Comparison of ENCODE assay signal across 12 cellular contexts in the genomic region with DNA sequence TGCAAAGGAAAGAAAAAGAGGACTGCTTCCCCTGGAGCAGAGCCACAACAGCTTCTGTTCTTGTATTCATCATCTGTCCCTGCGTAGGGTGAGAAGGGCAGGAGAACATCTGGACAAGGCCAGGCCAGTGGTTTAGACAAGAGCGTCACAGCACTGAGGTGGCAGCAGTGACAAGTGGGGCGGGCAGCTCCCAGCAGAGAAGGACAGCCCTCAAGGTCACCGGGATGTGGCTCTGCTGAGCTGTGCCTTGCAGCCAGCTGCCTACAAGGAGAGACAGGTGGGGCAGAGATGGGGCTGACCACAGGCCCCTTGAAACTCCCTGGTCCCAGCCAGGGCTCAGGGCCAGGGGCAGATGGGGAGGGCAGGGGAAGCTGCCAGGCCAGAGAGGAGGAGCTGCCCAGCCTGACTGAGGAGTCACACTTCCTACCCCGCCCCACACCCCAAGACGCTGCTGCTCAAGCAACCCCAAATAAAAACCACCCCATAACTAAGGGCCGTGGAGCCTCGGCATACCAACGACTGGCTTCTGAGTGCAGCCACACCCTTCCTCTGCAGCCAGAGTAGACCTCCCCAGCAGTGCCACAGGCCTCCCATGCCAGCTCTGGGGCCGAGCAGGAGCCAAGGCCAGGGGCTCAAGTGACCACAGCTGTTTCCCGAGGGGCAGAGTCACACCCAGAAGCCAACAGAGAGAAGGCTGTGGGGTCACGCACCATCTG. TPM values are rescaled to one million over a fixed set of nuclear protein-coding genes. Genes with fewer than 3 reads are reported as not detected.
DNase-seq lines count a peak whose midpoint lies in the region; ATAC-seq and TF ChIP-seq lines count a peak whose summit lies in the region.
"Had no signal": no experiment of that assay in that cellular context is flagged by ENCODE, and none has a peak within 500 bp of the region (broad histone marks: within the 10 kb centered on the region; RNA-seq: fewer than 3 reads in every experiment).

No MANE protein-coding gene starts in this region.

- TF ChIP-seq POLR2A in transverse colon (IDR thresholded peaks at IDR 0.05) = no peak

- H3K4me1 Mint-ChIP-seq in activated CD4-positive, alpha-beta memory T cell treated with anti-CD3 and anti-CD28 coated beads, Interleukin-2, amount 10 ng/mL, durations not matched to agents 7 days and 5 days = peaks cover 80% of the 10 kb centered on the region
- H3K4me1 Mint-ChIP-seq in activated CD4-positive, alpha-beta memory T cell treated with anti-CD3 and anti-CD28 coated beads for 36 hours (ENCODE audit: low read depth) = peaks cover 33% of the 10 kb centered on the region
- peaks cover 39 to 43% of the 10 kb centered on the region in 2 donors for H3K4me1 Mint-ChIP-seq in immature natural killer cell

- 67 to 80% methylated on average over 2 to 12 of the region's 12 CpGs for WGBS in transverse colon (ENCODE audit: low coverage in 1 of 2), 2 donors

- DNase-seq in activated CD4-positive, alpha-beta memory T cell treated with anti-CD3 and anti-CD28 coated beads, Interleukin-2, amount 10 ng/mL, durations not matched to agents 7 days and 5 days = peak; percentile 69
- no peak for DNase-seq in activated CD4-positive, alpha-beta memory T cell treated with anti-CD3 and anti-CD28 coated beads for 36 hours
- DNase-seq in adipocyte (ENCODE audit: low read depth) = peak; percentile 20
- peak in 1 of 3 donors; percentile 55 for DNase-seq in immature natural killer cell
- peak; percentile 41 for DNase-seq in transverse colon
- no peak for DNase-seq in superior temporal gyrus (ENCODE audit: extremely low spot score)
- DNase-seq in H4 (ENCODE audit: low spot score) = no peak
- DNase-seq: foreskin keratinocyte; NCI-H2171; stimulated activated CD4-positive, alpha-beta T cell treated with anti-CD3 and anti-CD28 coated beads, Interleukin-12 subunit alpha, Interleukin-12 subunit beta, amount 100 ng/mL, for 4 hours had no signal

- no peak for ATAC-seq in HG02571 (IDR thresholded peaks at IDR 0.05; ENCODE audit: unreplicated experiment)
- ATAC-seq: foreskin keratinocyte had no signal

- TF ChIP-seq CTCF in transverse colon (IDR thresholded peaks at IDR 0.05) = no peak

- H3K36me3 ChIP-seq in adipocyte (ENCODE audit: control insufficient read depth, insufficient read depth, low read length, severe bottlenecking) = no peaks in the 10 kb centered on the region
- no peaks in the 10 kb centered on the region for H3K36me3 ChIP-seq in transverse colon

- no peaks in the 10 kb centered on the region for H3K27me3 ChIP-seq in adipocyte (replicated peaks; ENCODE audit: control insufficient read depth, insufficient read depth, low read length)
- H3K27me3 ChIP-seq in transverse colon = no peaks in the 10 kb centered on the region
- H3K27me3 ChIP-seq: foreskin keratinocyte, SJSA1 had no signal

- intact Hi-C loops in activated CD4-positive, alpha-beta memory T cell treated with anti-CD3 and anti-CD28 coated beads for 36 hours (cut with micrococcal nuclease) = no loop called here
- intact Hi-C loops in transverse colon (cut with DNase I; ENCODE audit: low total_unique reads) = no loop called here

- H3K9me3 ChIP-seq in adipocyte (ENCODE audit: control insufficient read depth, low read length) (no peaks in the 10 kb centered on the region), transverse colon (no peaks in the 10 kb centered on the region)
- H3K9me3 ChIP-seq: SJSA1 had no signal

- no peak for TF ChIP-seq EP300 in transverse colon (IDR thresholded peaks at IDR 0.05; ENCODE audit: low read depth)

- peak overlapping the region in 1 of 4 donors; percentile 43 for H3K27ac ChIP-seq in transverse colon
- H3K27ac ChIP-seq: foreskin keratinocyte, SJSA1 had no signal

- POLR2A ChIA-PET in activated CD4-positive, alpha-beta memory T cell treated with anti-CD3 and anti-CD28 coated beads, Interleukin-2, amount 10 ng/mL, durations not matched to agents 7 days and 5 days (lab: Charles Lee) = interaction anchor here (0.9 to 1.2 kb wide), 2 partner anchors 9 to 12 kb away, joined by 3 read pairs; no protein-coding TSS in a partner anchor
- POLR2A ChIA-PET in activated CD4-positive, alpha-beta memory T cell treated with anti-CD3 and anti-CD28 coated beads for 36 hours (lab: Charles Lee) = no interaction called here

- H3K27ac Mint-ChIP-seq in activated CD4-positive, alpha-beta memory T cell treated with anti-CD3 and anti-CD28 coated beads, Interleukin-2, amount 10 ng/mL, durations not matched to agents 7 days and 5 days = peak overlapping the region; percentile 78
- no peak overlapping the region for H3K27ac Mint-ChIP-seq in activated CD4-positive, alpha-beta memory T cell treated with anti-CD3 and anti-CD28 coated beads for 36 hours
- peak overlapping the region in 5 of 6 donors; percentile 22 to 94 (median 79) for H3K27ac Mint-ChIP-seq in immature natural killer cell

- peak overlapping the region; percentile 14 for H3K4me3 Mint-ChIP-seq in activated CD4-positive, alpha-beta memory T cell treated with anti-CD3 and anti-CD28 coated beads, Interleukin-2, amount 10 ng/mL, durations not matched to agents 7 days and 5 days
- no peak overlapping the region for H3K4me3 Mint-ChIP-seq in activated CD4-positive, alpha-beta memory T cell treated with anti-CD3 and anti-CD28 coated beads for 36 hours
- peak overlapping the region in 3 of 5 donors; percentile 11 to 76 (median 54) for H3K4me3 Mint-ChIP-seq in immature natural killer cell

- H3K27me3 Mint-ChIP-seq in activated CD4-positive, alpha-beta memory T cell treated with anti-CD3 and anti-CD28 coated beads, Interleukin-2, amount 10 ng/mL, durations not matched to agents 7 days and 5 days = peaks cover 3% of the 10 kb centered on the region
- no peaks in the 10 kb centered on the region for H3K27me3 Mint-ChIP-seq in activated CD4-positive, alpha-beta memory T cell treated with anti-CD3 and anti-CD28 coated beads for 36 hours
- H3K27me3 Mint-ChIP-seq in immature natural killer cell (ENCODE audit: low read depth in 3 of 3) = peaks cover 3 to 7% (median 6%) of the 10 kb centered on the region in 3 donors

- H3K4me3 ChIP-seq in adipocyte (ENCODE audit: low read length) (no peak overlapping the region), transverse colon (no peak overlapping the region)
- H3K4me3 ChIP-seq: SJSA1 had no signal

- no peak overlapping the region for H3K9ac ChIP-seq in adipocyte (ENCODE audit: low read length)

- in situ Hi-C loops in transverse colon (cut with MboI; ENCODE audit: low pct_ligation_motif_present in 1 of 4, low pct_unique_long_range_greater_than_20kb in 1 of 4, low sequenced_read_pairs in 3 of 4) = loop anchor here in 1 of 4 donors (10.0 kb wide), 1 partner anchor 47 kb away; no protein-coding TSS in a partner anchor

- peaks cover 4% of the 10 kb centered on the region for H3K36me3 Mint-ChIP-seq in activated CD4-positive, alpha-beta memory T cell treated with anti-CD3 and anti-CD28 coated beads, Interleukin-2, amount 10 ng/mL, durations not matched to agents 7 days and 5 days (ENCODE audit: low read depth)
- H3K36me3 Mint-ChIP-seq in activated CD4-positive, alpha-beta memory T cell treated with anti-CD3 and anti-CD28 coated beads for 36 hours = no peaks in the 10 kb centered on the region
- H3K36me3 Mint-ChIP-seq in immature natural killer cell = no peaks in the 10 kb centered on the region

- no peaks in the 10 kb centered on the region for H3K9me3 Mint-ChIP-seq in activated CD4-positive, alpha-beta memory T cell treated with anti-CD3 and anti-CD28 coated beads, Interleukin-2, amount 10 ng/mL, durations not matched to agents 7 days and 5 days
- H3K9me3 Mint-ChIP-seq in activated CD4-positive, alpha-beta memory T cell treated with anti-CD3 and anti-CD28 coated beads for 36 hours = no peaks in the 10 kb centered on the region
- peaks cover 0 to 1% (median 0%) of the 10 kb centered on the region in 6 donors for H3K9me3 Mint-ChIP-seq in immature natural killer cell

- peaks cover 49% of the 10 kb centered on the region for H3K4me1 ChIP-seq in adipocyte (ENCODE audit: control insufficient read depth, insufficient read depth, low read length)
- H3K4me1 ChIP-seq in transverse colon = peaks cover 11 to 42% (median 26%) of the 10 kb centered on the region in 4 donors
- H3K4me1 ChIP-seq: foreskin keratinocyte had no signal

- CTCF ChIA-PET in activated CD4-positive, alpha-beta memory T cell treated with anti-CD3 and anti-CD28 coated beads, Interleukin-2, amount 10 ng/mL, durations not matched to agents 7 days and 5 days (lab: Charles Lee) = interaction anchor here (1.3 kb wide), 1 partner anchor 49 kb away, joined by 4 read pairs; no protein-coding TSS in a partner anchor
- CTCF ChIA-PET in activated CD4-positive, alpha-beta memory T cell treated with anti-CD3 and anti-CD28 coated beads for 36 hours (lab: Charles Lee) = interaction anchor here (0.6 kb wide), 1 partner anchor 22 kb away, joined by 3 read pairs; no protein-coding TSS in a partner anchor

RNA-seq across cellular contexts. Expression of a gene that starts 5.4 kb away (rescaled TPM):
- total RNA-seq in activated CD4-positive, alpha-beta memory T cell treated with anti-CD3 and anti-CD28 coated beads, Interleukin-2, amount 10 ng/mL, durations not matched to agents 7 days and 5 days = 10 to 100 TPM; 22.6 to 24.0 TPM
- total RNA-seq in activated CD4-positive, alpha-beta memory T cell treated with anti-CD3 and anti-CD28 coated beads for 36 hours = 10 to 100 TPM; 11.1 to 11.2 TPM
- 1 to 10 TPM; 3.7 to 6.6 (median 5.0) TPM for polyA plus RNA-seq in immature natural killer cell
- 10 to 100 TPM; 22.7 to 31.0 (median 26.9) TPM for total RNA-seq in transverse colon
- 7.9 and 11.5 TPM in 2 replicates for total RNA-seq in H4 (2014; rRNA removed; shearing (Covaris generic))

RNA-seq across cellular contexts. Expression of a gene that starts 35.9 kb away (rescaled TPM):
- total RNA-seq in activated CD4-positive, alpha-beta memory T cell treated with anti-CD3 and anti-CD28 coated beads, Interleukin-2, amount 10 ng/mL, durations not matched to agents 7 days and 5 days = 1 to 10 TPM; 4.3 to 6.1 TPM
- 1 to 10 TPM; 4.5 to 7.6 TPM for total RNA-seq in activated CD4-positive, alpha-beta memory T cell treated with anti-CD3 and anti-CD28 coated beads for 36 hours
- polyA plus RNA-seq in immature natural killer cell = 1 to 10 TPM; 2.4 to 4.5 (median 3.3) TPM
- total RNA-seq in transverse colon = 10 to 100 TPM; 12.3 to 98.4 (median 42.7) TPM
- total RNA-seq in H4 (2014; rRNA removed; shearing (Covaris generic)) = 8.6 and 11.1 TPM in 2 replicates

Comparison
In these comparisons a context has a peak if more than half of its experiments do, and no peak if none do; other contexts are left out.
1. DNase-seq: peak in activated CD4-positive, alpha-beta memory T cell treated with anti-CD3 and anti-CD28 coated beads, Interleukin-2, amount 10 ng/mL, durations not matched to agents 7 days and 5 days (single experiment), adipocyte (single experiment) and transverse colon (single experiment); none in activated CD4-positive, alpha-beta memory T cell treated with anti-CD3 and anti-CD28 coated beads for 36 hours (single experiment), superior temporal gyrus (single experiment) and H4 (single experiment).